ENCODE assay signal across 1 cellular context in the genomic region with DNA sequence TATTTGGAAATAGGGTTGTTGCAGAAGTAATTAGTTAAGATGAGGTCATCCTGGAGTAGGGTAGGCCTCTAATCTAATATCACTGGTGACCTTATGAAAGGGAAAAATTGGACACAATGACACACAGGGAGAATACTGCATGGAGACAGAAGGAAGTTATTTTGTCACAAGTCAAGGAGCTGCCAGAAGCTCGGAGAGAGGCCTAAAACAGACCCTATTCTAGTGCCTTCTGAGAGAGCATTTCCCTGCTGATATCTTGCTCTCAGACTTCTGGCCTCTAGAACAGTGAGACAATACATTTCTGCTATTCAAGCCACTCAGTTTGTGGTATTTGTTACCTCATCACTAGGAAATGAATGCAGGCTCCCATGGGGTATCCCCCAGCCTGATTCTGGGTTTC.
TF ChIP-seq lines count a peak whose summit lies in the region.

No MANE protein-coding gene starts in this region.

TF ChIP-seq in HEK293, 187 proteins besides CTCF, POLR2A, EP300 and RAD21 (continued from another document):
- TF ChIP-seq ZNF335 (tag by site-specific recombination; conservative IDR thresholded peaks at IDR 0.05) (peak; percentile 36; the same call in 1 of the 2 replicates), ZNF202 (tag by site-specific recombination; IDR thresholded peaks at IDR 0.05; ENCODE audit: borderline replicate concordance) (no peak), ZNF521 (tag by site-specific recombination; IDR thresholded peaks at IDR 0.05) (no peak), PRDM1 (tag by site-specific recombination; IDR thresholded peaks at IDR 0.05) (0 out of 2 replicates have a peak, but pooled peaks have one; percentile 12), ZNF629 (tag by site-specific recombination; IDR thresholded peaks at IDR 0.05) (peak; percentile 67), SP7 (tag by site-specific recombination; IDR thresholded peaks at IDR 0.05) (peak; percentile 56), ZNF350 (tag by site-specific recombination; IDR thresholded peaks at IDR 0.05) (no peak), ZNF701 (tag by site-specific recombination; IDR thresholded peaks at IDR 0.05) (no peak), ZNF366 (tag by site-specific recombination; conservative IDR thresholded peaks at IDR 0.05) (peak; percentile 84), ZNF394 (tag by site-specific recombination; IDR thresholded peaks at IDR 0.05; ENCODE audit: borderline replicate concordance) (no peak), ZSCAN23 (tag by site-specific recombination; IDR thresholded peaks at IDR 0.05) (no peak), RBAK (tag by site-specific recombination; IDR thresholded peaks at IDR 0.05) (no peak), ZFP41 (tag by site-specific recombination; IDR thresholded peaks at IDR 0.05; ENCODE audit: borderline replicate concordance) (no peak), ZNF423 (tag by site-specific recombination; IDR thresholded peaks at IDR 0.05) (no peak), ZBTB17 (tag by site-specific recombination; IDR thresholded peaks at IDR 0.05) (peak; percentile 19; the same call in 1 of the 2 replicates), GLIS1 (tag by site-specific recombination; IDR thresholded peaks at IDR 0.05) (peak; percentile 23; the same call in 1 of the 2 replicates), ZNF785 (tag by site-specific recombination; IDR thresholded peaks at IDR 0.05) (no peak), ZNF362 (tag by site-specific recombination; IDR thresholded peaks at IDR 0.05) (no peak)
- TF ChIP-seq, protein P1, sequence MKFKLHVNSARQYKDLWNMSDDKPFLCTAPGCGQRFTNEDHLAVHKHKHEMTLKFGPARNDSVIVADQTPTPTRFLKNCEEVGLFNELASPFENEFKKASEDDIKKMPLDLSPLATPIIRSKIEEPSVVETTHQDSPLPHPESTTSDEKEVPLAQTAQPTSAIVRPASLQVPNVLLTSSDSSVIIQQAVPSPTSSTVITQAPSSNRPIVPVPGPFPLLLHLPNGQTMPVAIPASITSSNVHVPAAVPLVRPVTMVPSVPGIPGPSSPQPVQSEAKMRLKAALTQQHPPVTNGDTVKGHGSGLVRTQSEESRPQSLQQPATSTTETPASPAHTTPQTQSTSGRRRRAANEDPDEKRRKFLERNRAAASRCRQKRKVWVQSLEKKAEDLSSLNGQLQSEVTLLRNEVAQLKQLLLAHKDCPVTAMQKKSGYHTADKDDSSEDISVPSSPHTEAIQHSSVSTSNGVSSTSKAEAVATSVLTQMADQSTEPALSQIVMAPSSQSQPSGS (tag by site-specific recombination; IDR thresholded peaks at IDR 0.05; ENCODE audit: low read depth) = peak; percentile 71; the same call in 1 of the 2 replicates
TF ChIP-seq in HEK293: peak in this region for 9.
